15 cellular contexts compared by ENCODE assay signal in the genomic region with DNA sequence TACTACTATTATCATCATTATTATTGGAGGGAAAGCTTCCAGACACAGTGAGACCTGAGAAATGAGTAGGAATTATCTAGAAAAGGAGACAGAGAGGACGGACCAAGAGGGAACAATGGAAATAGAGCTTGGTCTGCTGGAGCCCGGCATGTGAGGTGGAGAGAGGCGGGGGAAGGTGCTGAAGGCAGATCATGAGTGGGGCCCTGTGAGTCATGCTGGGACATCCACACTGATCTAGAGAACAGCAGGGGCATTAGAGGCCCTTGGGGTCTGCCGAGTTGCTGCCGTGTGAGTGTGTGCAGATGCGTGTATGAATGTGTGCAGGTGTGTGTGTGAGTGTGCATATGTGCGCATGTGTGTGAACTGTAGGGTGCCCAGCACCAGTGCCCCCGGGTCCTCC.
DNase-seq lines count a peak whose midpoint lies in the region; ATAC-seq and TF ChIP-seq lines count a peak whose summit lies in the region.
"Had no signal": no experiment of that assay in that cellular context is flagged by ENCODE, and none has a peak within 500 bp of the region (broad histone marks: within the 10 kb centered on the region; RNA-seq: fewer than 3 reads in every experiment).

No MANE protein-coding gene starts in this region.

- no peak for TF ChIP-seq EP300 in ovary (IDR thresholded peaks at IDR 0.05)

- intact Hi-C loops in ovary (cut with DNase I), result no loop called here

- H3K4me3 ChIP-seq in WERI-Rb-1 (ENCODE audit: low read depth, low read length), result no peak overlapping the region
- no peak overlapping the region for H3K4me3 ChIP-seq in thoracic aorta
- no peak overlapping the region for H3K4me3 ChIP-seq in ovary
- H3K4me3 ChIP-seq: HAP-1 had no signal

- H3K36me3 ChIP-seq in WERI-Rb-1 (no peaks in the 10 kb centered on the region), thoracic aorta (no peaks in the 10 kb centered on the region), ovary (no peaks in the 10 kb centered on the region)
- H3K36me3 ChIP-seq: HAP-1 had no signal

- H3K4me1 ChIP-seq in thoracic aorta (ENCODE audit: control insufficient read depth in 1 of 2, low read depth in 2 of 2) (peaks cover 32 to 57% of the 10 kb centered on the region in 2 donors), ovary (ENCODE audit: insufficient read depth) (no peaks in the 10 kb centered on the region)
- H3K4me1 ChIP-seq: HAP-1 had no signal

- TF ChIP-seq POLR2A in ovary (IDR thresholded peaks at IDR 0.05), result no peak

- 89 to 91% (median 90%) methylated on average over 8 of the region's 8 CpGs for WGBS in ovary, 3 donors

- ATAC-seq in thoracic aorta (ENCODE audit: insufficient number of reproducible peaks, low FRiP score, low read depth) (no peak), GM19351 (IDR thresholded peaks at IDR 0.05; ENCODE audit: unreplicated experiment) (no peak)

- H3K27me3 ChIP-seq in WERI-Rb-1 (ENCODE audit: insufficient read depth, low read depth, severe bottlenecking) (no peaks in the 10 kb centered on the region), thoracic aorta (replicated peaks; ENCODE audit: insufficient read depth) (no peaks in the 10 kb centered on the region), ovary (no peaks in the 10 kb centered on the region)

- DNase-seq in WERI-Rb-1 (peak; percentile 19), caudate nucleus (lab: John Stamatoyannopoulos, UW) (peak in 4 of 61 donors; percentile 10 to 34 (median 12)), kidney tubule cell (ENCODE audit: low spot score) (peak; percentile 29), thoracic aorta (ENCODE audit: low spot score) (no peak), NCI-H510A (lab: John Stamatoyannopoulos, UW) (no peak), ovary (no peak), NCI-H526 (lab: John Stamatoyannopoulos, UW) (no peak)
- DNase-seq: CD4-positive, CD25-positive, alpha-beta regulatory T cell; Kasumi-1; MM.1S; NCI-H1092 treated with DMSO at 0.1 percent for 48 hours; NCI-H2081 treated with DMSO at 0.1 percent for 48 hours; NCI-H524 treated with DMSO at 0.1 percent for 48 hours had no signal

- TF ChIP-seq CTCF in WERI-Rb-1 (IDR thresholded peaks at IDR 0.05; ENCODE audit: low read depth, low read length), result no peak
- TF ChIP-seq CTCF in thoracic aorta (IDR thresholded peaks at IDR 0.05), result no peak
- TF ChIP-seq CTCF in ovary (IDR thresholded peaks at IDR 0.05), result no peak

- H3K27ac ChIP-seq in WERI-Rb-1, result no peak overlapping the region
- peak overlapping the region; percentile 13 for H3K27ac ChIP-seq in caudate nucleus (ENCODE audit: low read depth, low read length)
- peak overlapping the region; percentile 86 to 90 for H3K27ac ChIP-seq in thoracic aorta
- no peak overlapping the region for H3K27ac ChIP-seq in ovary

- H3K9me3 ChIP-seq in WERI-Rb-1 (ENCODE audit: severe bottlenecking) (peaks cover 9% of the 10 kb centered on the region), thoracic aorta (no peaks in the 10 kb centered on the region), ovary (peaks cover 0 to 5% of the 10 kb centered on the region in 2 donors)

Comparison
In these comparisons a context has a peak if more than half of its experiments do, and no peak if none do; other contexts are left out.
1. DNase-seq: peak in WERI-Rb-1 (single experiment) and kidney tubule cell (single experiment); none in thoracic aorta (single experiment), NCI-H510A (single experiment), ovary (0 of 5) and NCI-H526 (0 of 2).
2. H3K27ac ChIP-seq: peak in caudate nucleus (single experiment) and thoracic aorta (2 of 2); none in WERI-Rb-1 (single experiment) and ovary (0 of 2).